15 cellular contexts compared by ENCODE assay signal in the genomic region with DNA sequence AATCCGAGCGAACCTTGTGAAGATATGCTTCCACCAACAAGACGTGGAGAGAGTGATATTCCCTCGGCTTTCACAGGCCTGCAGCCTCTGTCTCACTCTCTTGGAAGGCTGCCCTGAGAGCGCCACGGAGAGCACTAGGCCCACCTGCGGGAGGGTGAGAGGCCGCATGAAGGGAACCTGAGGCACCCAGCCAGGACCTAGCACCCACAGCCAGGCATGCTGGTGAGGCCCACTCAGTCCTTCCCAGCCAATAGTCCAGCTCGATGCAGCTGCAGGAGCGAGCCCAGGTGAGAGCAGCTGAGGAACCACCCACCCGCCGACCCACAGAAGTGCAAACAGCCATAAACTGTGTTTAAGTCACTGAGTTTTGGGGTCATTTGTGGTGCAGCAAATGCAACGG.
DNase-seq lines count a peak whose midpoint lies in the region; ATAC-seq, FAIRE-seq and TF ChIP-seq lines count a peak whose summit lies in the region.
"Had no signal": no experiment of that assay in that cellular context is flagged by ENCODE, and none has a peak within 500 bp of the region (broad histone marks: within the 10 kb centered on the region; RNA-seq: fewer than 3 reads in every experiment).

No MANE protein-coding gene starts in this region.

- H3K27me3 Mint-ChIP-seq in GM23338 (ENCODE audit: insufficient read depth, low read depth, poor library complexity) (peaks cover 2% of the 10 kb centered on the region), osteocyte (ENCODE audit: unreplicated experiment) (peaks cover 5% of the 10 kb centered on the region)

- H4K91ac ChIP-seq in H1 (replicated peaks; ENCODE audit: insufficient read length, low read length), result no peak overlapping the region

- H3K9ac ChIP-seq in H1 (replicated peaks in 1 of 4; ENCODE audit: extremely low read depth in 1 of 4, low read depth in 3 of 4, low read length in 3 of 4), result no peak overlapping the region

- H3K36me3 ChIP-seq in GM23338 (ENCODE audit: insufficient read depth), result no peaks in the 10 kb centered on the region
- H3K36me3 ChIP-seq in H1 (ENCODE audit: control insufficient read depth in 2 of 4, insufficient read depth in 4 of 4, low read length in 3 of 4), result no peaks in the 10 kb centered on the region

- H3K4me1 ChIP-seq in GM23338 (ENCODE audit: insufficient read depth), result no peaks in the 10 kb centered on the region
- no peaks in the 10 kb centered on the region for H3K4me1 ChIP-seq in H1 (replicated peaks in 1 of 4; ENCODE audit: control insufficient read depth in 3 of 4, insufficient read depth in 4 of 4, low read length in 3 of 4)

- peak overlapping the region; percentile 59; the same call in 1 of the 2 replicates for H2AFZ ChIP-seq in GM23338
- H2AFZ ChIP-seq in H1 (ENCODE audit: low read length), result peak overlapping the region; percentile 64; the same call in 1 of the 2 replicates

- no peak overlapping the region for H2BK15ac ChIP-seq in H1 (ENCODE audit: low read length)

- TF ChIP-seq RAD21 in H1 (IDR thresholded peaks at IDR 0.05 in 1 of 2, conservative IDR thresholded peaks at IDR 0.05 in 1 of 2; ENCODE audit: low read depth in 2 of 2, low read length in 2 of 2), result no peak

- no peak overlapping the region for H3K56ac ChIP-seq in H1 (replicated peaks; ENCODE audit: insufficient read length, low read depth, low read length)

- CTCF ChIA-PET in H1 (lab: Charles Lee; ENCODE audit: partially characterized antibody), result interaction anchor here (0.9 kb wide), 1 partner anchor 228 kb away, joined by 3 read pairs; no protein-coding TSS in a partner anchor

- no peaks in the 10 kb centered on the region for H3K9me2 ChIP-seq in GM23338 (ENCODE audit: insufficient read depth)

- H3K27ac Mint-ChIP-seq in GM23338 (no peak overlapping the region), osteocyte (ENCODE audit: unreplicated experiment) (no peak overlapping the region)
- H3K27ac Mint-ChIP-seq: CD4-positive, alpha-beta memory T cell had no signal

- no peak overlapping the region for H4K5ac ChIP-seq in H1 (ENCODE audit: insufficient read length, low read depth, low read length)

- peaks cover 5% of the 10 kb centered on the region; the same call in 2 of the 3 replicates for H3K9me3 Mint-ChIP-seq in GM23338
- H3K9me3 Mint-ChIP-seq in osteocyte (ENCODE audit: unreplicated experiment), result no peaks in the 10 kb centered on the region
- H3K9me3 Mint-ChIP-seq: CD4-positive, alpha-beta memory T cell had no signal

- no peak overlapping the region for H2BK12ac ChIP-seq in H1 (ENCODE audit: low read depth, low read length)

- POLR2A ChIA-PET in H1 (lab: Charles Lee; ENCODE audit: partially characterized antibody), result interaction anchor here (0.6 kb wide), 1 partner anchor 11 kb away, joined by 3 read pairs; no protein-coding TSS in a partner anchor

- no peak overlapping the region for H2BK5ac ChIP-seq in H1 (ENCODE audit: low read depth, low read length)

- no peak overlapping the region; the same call in 1 of the 2 replicates for H4K8ac ChIP-seq in H1 (ENCODE audit: extremely low read depth, insufficient read depth, low read length)

- no peak overlapping the region for H3K14ac ChIP-seq in H1 (ENCODE audit: insufficient read length)

- H3K27ac ChIP-seq in GM23338 (ENCODE audit: low read depth) (no peak overlapping the region), H1 (ENCODE audit: low read depth, low read length) (no peak overlapping the region)

- TF ChIP-seq POLR2A in H1 (IDR thresholded peaks at IDR 0.05; ENCODE audit: control extremely low read depth in 1 of 2, low read depth in 2 of 2, low read length in 2 of 2), result no peak

- no peaks in the 10 kb centered on the region for H3K23me2 ChIP-seq in H1 (ENCODE audit: low read depth, low read length)

- H3K18ac ChIP-seq in H1 (ENCODE audit: extremely low read depth, low read length), result no peak overlapping the region; the same call in 1 of the 2 replicates

- H2BK20ac ChIP-seq in H1 (ENCODE audit: low read length), result no peak overlapping the region

- H3K4ac ChIP-seq in H1 (replicated peaks; ENCODE audit: insufficient read length, low read depth, low read length), result no peak overlapping the region

- 94% methylated on average over 13 of the region's 13 CpGs; no CpG with 5 or more reads in 1 of the 2 experiments for WGBS in H1 (ENCODE audit: extremely low coverage in 1 of 2, insufficient coverage in 1 of 2, insufficient read length in 1 of 2, insufficient replicate concordance in 2 of 2, low coverage in 1 of 2, low lambda C conversion rate in 2 of 2, missing lambda C conversion rate in 1 of 2), 2 experiments

- no peak overlapping the region for H3K4me3 Mint-ChIP-seq in GM23338
- no peak overlapping the region for H3K4me3 Mint-ChIP-seq in osteocyte (ENCODE audit: unreplicated experiment)
- H3K4me3 Mint-ChIP-seq: H9 had no signal

- ATAC-seq in GM23338, result no peak
- ATAC-seq: HCT116 had no signal

- H3K27me3 ChIP-seq in GM23338 (ENCODE audit: insufficient read depth) (no peaks in the 10 kb centered on the region), H1 (replicated peaks in 1 of 4; ENCODE audit: control insufficient read depth in 3 of 4, extremely low read depth in 1 of 4, insufficient read depth in 3 of 4, low read length in 3 of 4) (no peaks in the 10 kb centered on the region)

- no peaks in the 10 kb centered on the region for H4K20me1 ChIP-seq in GM23338 (replicated peaks; ENCODE audit: insufficient read depth)
- no peaks in the 10 kb centered on the region for H4K20me1 ChIP-seq in H1 (replicated peaks in 1 of 2; ENCODE audit: control insufficient read depth in 1 of 2, insufficient read depth in 2 of 2, low read length in 2 of 2)

- no peak overlapping the region for H2BK120ac ChIP-seq in H1 (replicated peaks; ENCODE audit: low read depth, low read length)

- FAIRE-seq in H1 (lab: Jason Lieb, UNC), result no peak
- FAIRE-seq: G401.6, GM12892 had no signal

- H3K79me2 ChIP-seq in GM23338 (replicated peaks; ENCODE audit: insufficient read depth) (no peaks in the 10 kb centered on the region), H1 (ENCODE audit: control insufficient read depth in 1 of 2, insufficient read depth in 2 of 2, low read length in 2 of 2) (no peaks in the 10 kb centered on the region)

- TF ChIP-seq CTCF in GM23338 (conservative IDR thresholded peaks at IDR 0.05; ENCODE audit: low read depth in 2 of 2) (no peak), H1 (IDR thresholded peaks at IDR 0.05; ENCODE audit: control extremely low read depth in 1 of 3, insufficient read depth in 1 of 3, low read depth in 1 of 3, low read length in 3 of 3) (no peak), osteocyte (IDR thresholded peaks at IDR 0.05) (no peak)

- H3K36me3 Mint-ChIP-seq in GM23338 (ENCODE audit: low read depth) (no peaks in the 10 kb centered on the region; the same call in 2 of the 3 replicates), osteocyte (ENCODE audit: unreplicated experiment) (no peaks in the 10 kb centered on the region)
- H3K36me3 Mint-ChIP-seq: CD4-positive, alpha-beta memory T cell had no signal

- H3K4me3 ChIP-seq in GM23338 (no peak overlapping the region), H1 (ENCODE audit: extremely low read depth in 1 of 4, insufficient read depth in 2 of 4, low read depth in 3 of 4, low read length in 4 of 4) (no peak overlapping the region)

- H3K79me1 ChIP-seq in H1 (ENCODE audit: low read depth, low read length), result no peaks in the 10 kb centered on the region

- H3K4me2 ChIP-seq in GM23338 (no peak overlapping the region), H1 (ENCODE audit: insufficient read depth in 1 of 2, low read depth in 2 of 2, low read length in 2 of 2) (no peak overlapping the region)

- H3K4me1 Mint-ChIP-seq in GM23338 (no peaks in the 10 kb centered on the region), osteocyte (ENCODE audit: unreplicated experiment) (no peaks in the 10 kb centered on the region)
- H3K4me1 Mint-ChIP-seq: CD4-positive, alpha-beta memory T cell had no signal

- intact Hi-C loops in posterior vena cava (cut with DNase I), result no loop called here

- no peak for TF ChIP-seq EP300 in H1 (IDR thresholded peaks at IDR 0.05; ENCODE audit: borderline replicate concordance in 1 of 2, low read depth in 2 of 2, low read length in 2 of 2)

- DNase-seq in GM23338 (ENCODE audit: low spot score), result no peak
- DNase-seq in MV-4-11 (lab: John Stamatoyannopoulos, UW), result peak; percentile 51
- no peak for DNase-seq in H1 (ENCODE audit: low read depth in 1 of 2, low spot score in 2 of 2)
- DNase-seq in posterior vena cava (ENCODE audit: low spot score), result peak; percentile 34
- no peak for DNase-seq in activated naive CD4-positive, alpha-beta T cell treated with anti-CD3 and anti-CD28 coated beads, Interleukin-2, amount 50 U/mL, for 16 hours
- DNase-seq in osteocyte (ENCODE audit: extremely low spot score, unreplicated experiment), result no peak
- DNase-seq: C1 segment of cervical spinal cord; Calu3; CD4-positive, alpha-beta memory T cell; COR-L47; DND-41; H9 had no signal

- H3K9me3 ChIP-seq in H1 (ENCODE audit: insufficient read depth in 2 of 2, low read depth in 1 of 2, low read length in 1 of 2), result no peaks in the 10 kb centered on the region; a peak in 1 of 4 replicates

- 0 out of 2 replicates have a peak overlapping the region, but pooled peaks have one; percentile 24 for H2AK5ac ChIP-seq in H1 (ENCODE audit: low read depth, low read length)

- no peak overlapping the region for H3K23ac ChIP-seq in H1 (ENCODE audit: insufficient read length)

- no peaks in the 10 kb centered on the region for H3F3A ChIP-seq in GM23338 (replicated peaks; ENCODE audit: low read depth)

TF ChIP-seq in GM23338, 12 proteins besides CTCF, POLR2A, EP300 and RAD21:
- TF ChIP-seq CREB1 (CRISPR knock-in tag; IDR thresholded peaks at IDR 0.05; ENCODE audit: low read depth), result no peak
- TF ChIP-seq, protein P1, sequence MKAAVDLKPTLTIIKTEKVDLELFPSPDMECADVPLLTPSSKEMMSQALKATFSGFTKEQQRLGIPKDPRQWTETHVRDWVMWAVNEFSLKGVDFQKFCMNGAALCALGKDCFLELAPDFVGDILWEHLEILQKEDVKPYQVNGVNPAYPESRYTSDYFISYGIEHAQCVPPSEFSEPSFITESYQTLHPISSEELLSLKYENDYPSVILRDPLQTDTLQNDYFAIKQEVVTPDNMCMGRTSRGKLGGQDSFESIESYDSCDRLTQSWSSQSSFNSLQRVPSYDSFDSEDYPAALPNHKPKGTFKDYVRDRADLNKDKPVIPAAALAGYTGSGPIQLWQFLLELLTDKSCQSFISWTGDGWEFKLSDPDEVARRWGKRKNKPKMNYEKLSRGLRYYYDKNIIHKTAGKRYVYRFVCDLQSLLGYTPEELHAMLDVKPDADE (IDR thresholded peaks at IDR 0.05), result no peak

TF ChIP-seq in H1, 55 proteins besides CTCF, POLR2A, EP300 and RAD21:
- no peak for TF ChIP-seq CTBP2 (IDR thresholded peaks at IDR 0.05; ENCODE audit: borderline replicate concordance, insufficient read depth, insufficient read length, low read length)

Comparison
In these comparisons a context has a peak if more than half of its experiments do, and no peak if none do; other contexts are left out.
1. DNase-seq: peak in MV-4-11 (single experiment) and posterior vena cava (single experiment); none in GM23338 (single experiment), H1 (0 of 2), activated naive CD4-positive, alpha-beta T cell treated with anti-CD3 and anti-CD28 coated beads, Interleukin-2, amount 50 U/mL, for 16 hours (single experiment) and osteocyte (single experiment).